ENCODE assay signal across 8 cellular contexts in genomic region chr3:66971891-66972551, GRCh38.
DNase-seq lines count a peak whose midpoint lies in the region; ATAC-seq and TF ChIP-seq lines count a peak whose summit lies in the region.

No MANE protein-coding gene starts in this region.

- DNase-seq in COLO829 (ENCODE audit: low spot score) (peak; percentile 93), NOMO-1 treated with dmso at 0.1 percent for 144 hours (lab: John Stamatoyannopoulos, UW; ENCODE audit: unreplicated experiment) (peak; percentile 74), epithelial cell of esophagus (ENCODE audit: low read depth) (peak; percentile 69)
- DNase-seq in activated CD8-positive, alpha-beta memory T cell treated with anti-CD3 and anti-CD28 coated beads, Interleukin-2, amount 50 U/mL, for 4 hours: peak; percentile 56
- DNase-seq in stimulated activated CD8-positive, alpha-beta memory T cell treated with anti-CD3 and anti-CD28 coated beads, Interleukin-7, amount 100 ng/mL, for 1 hour (ENCODE audit: low read depth in 2 of 2): peak; percentile 14 to 31

- peak overlapping the region; percentile 34 for H3K4me3 ChIP-seq in epithelial cell of esophagus (ENCODE audit: low read length)
- peak overlapping the region; percentile 31 to 67 for H3K4me3 ChIP-seq in mucosa of rectum (ENCODE audit: low read length in 2 of 2)

- ATAC-seq in GM19455 (IDR thresholded peaks at IDR 0.05; ENCODE audit: unreplicated experiment) (peak; percentile 100), HG03571 (IDR thresholded peaks at IDR 0.05; ENCODE audit: unreplicated experiment) (peak; percentile 99)

- peak overlapping the region; percentile 11 to 44 for H3K9ac ChIP-seq in mucosa of rectum (ENCODE audit: low read depth in 1 of 2, low read length in 2 of 2)

- H3K36me3 ChIP-seq in mucosa of rectum (ENCODE audit: control insufficient read depth in 2 of 2, insufficient read depth in 2 of 2, low read length in 2 of 2): no peaks in the 10 kb centered on the region

- H3K4me1 ChIP-seq in mucosa of rectum (ENCODE audit: control insufficient read depth in 2 of 2, insufficient read depth in 2 of 2, low read length in 2 of 2): peaks cover 0 to 3% of the 10 kb centered on the region in 2 donors

- H3K9me3 ChIP-seq in mucosa of rectum (ENCODE audit: control insufficient read depth in 2 of 2, low read length in 2 of 2): no peaks in the 10 kb centered on the region

- no peak overlapping the region for H3K27ac ChIP-seq in mucosa of rectum (ENCODE audit: low read depth in 2 of 2, low read length in 2 of 2)

- TF ChIP-seq CTCF in epithelial cell of esophagus (IDR thresholded peaks at IDR 0.05; ENCODE audit: insufficient read depth, low read depth, low read length, missing control alignments): peak; percentile 95

- no peaks in the 10 kb centered on the region for H3K27me3 ChIP-seq in mucosa of rectum (ENCODE audit: control insufficient read depth in 2 of 2, insufficient read depth in 2 of 2, low read length in 2 of 2)

Comparison
In these comparisons a context has a peak if more than half of its experiments do, and no peak if none do; other contexts are left out.
1. DNase-seq: peak in every context shown above with its lines; median percentile 93 in COLO829; 74 in NOMO-1 treated with dmso at 0.1 percent for 144 hours; 69 in epithelial cell of esophagus; 56 in activated CD8-positive, alpha-beta memory T cell treated with anti-CD3 and anti-CD28 coated beads, Interleukin-2, amount 50 U/mL, for 4 hours; 22 in stimulated activated CD8-positive, alpha-beta memory T cell treated with anti-CD3 and anti-CD28 coated beads, Interleukin-7, amount 100 ng/mL, for 1 hour.